In the genomic region with DNA sequence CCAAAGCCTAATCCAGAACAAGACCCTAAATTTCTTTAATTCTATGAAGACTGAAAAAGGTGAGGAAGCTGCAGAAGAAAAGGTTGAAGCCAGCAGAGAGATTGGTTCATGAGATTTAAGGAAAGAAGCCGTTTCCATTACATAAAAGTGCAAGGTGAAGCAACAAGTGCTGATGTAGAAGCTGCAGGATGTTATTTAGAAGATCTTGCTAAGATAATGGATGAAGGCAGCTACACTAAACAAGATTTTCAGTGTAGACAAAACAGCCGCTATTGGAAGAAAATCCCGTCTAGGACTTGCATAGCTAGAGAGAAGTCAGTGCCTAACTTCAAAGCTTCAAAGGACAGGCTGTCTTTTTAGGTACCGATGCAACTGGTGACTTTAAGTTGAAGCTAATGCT, we compare ENCODE assay signal across 23 cellular contexts.
DNase-seq lines count a peak whose midpoint lies in the region; ATAC-seq and TF ChIP-seq lines count a peak whose summit lies in the region.
"Had no signal": no experiment of that assay in that cellular context is flagged by ENCODE, and none has a peak within 500 bp of the region (broad histone marks: within the 10 kb centered on the region; RNA-seq: fewer than 3 reads in every experiment).

No MANE protein-coding gene starts in this region.

- H3K4ac ChIP-seq in mesendoderm (ENCODE audit: low read depth, low read length), result no peak overlapping the region

- no peak overlapping the region for H3K4me3 ChIP-seq in CD8-positive, alpha-beta memory T cell (ENCODE audit: low read length)
- no peak overlapping the region for H3K4me3 ChIP-seq in mesendoderm (ENCODE audit: low read length)
- H3K4me3 ChIP-seq: GM23338 had no signal

- H2BK5ac ChIP-seq in mesendoderm (ENCODE audit: low read length), result no peak overlapping the region

- no peak overlapping the region for H3K23ac ChIP-seq in mesendoderm (ENCODE audit: low read length)

- H3K9me3 ChIP-seq in CD8-positive, alpha-beta memory T cell (ENCODE audit: low read length), result no peaks in the 10 kb centered on the region

- no peak for ATAC-seq in GM18505 (IDR thresholded peaks at IDR 0.05; ENCODE audit: unreplicated experiment)
- ATAC-seq: GM23338, HCT116, PC-3 had no signal

- no peak overlapping the region for H4K8ac ChIP-seq in mesendoderm (ENCODE audit: low read depth, low read length)

- H3K79me2 ChIP-seq in mesendoderm (ENCODE audit: control insufficient read depth, insufficient read depth, low read length), result no peaks in the 10 kb centered on the region

- H3K36me3 Mint-ChIP-seq in activated naive CD4-positive, alpha-beta T cell treated with anti-CD3 and anti-CD28 coated beads, Interleukin-2, amount 50 U/mL, for 24 hours, result peaks cover 21% of the 10 kb centered on the region
- H3K36me3 Mint-ChIP-seq in CD8-positive, alpha-beta memory T cell, result peaks cover 13 to 49% (median 15%) of the 10 kb centered on the region in 3 donors
- peaks cover 16% of the 10 kb centered on the region for H3K36me3 Mint-ChIP-seq in activated CD4-positive, alpha-beta memory T cell treated with anti-CD3 and anti-CD28 coated beads for 36 hours

- no peak overlapping the region for H2BK15ac ChIP-seq in mesendoderm (replicated peaks; ENCODE audit: low read depth)

- no peak overlapping the region for H3K27ac ChIP-seq in CD8-positive, alpha-beta memory T cell (ENCODE audit: low read depth, low read length)
- H3K27ac ChIP-seq in mesendoderm (ENCODE audit: low read depth, low read length), result no peak overlapping the region
- H3K27ac ChIP-seq: C4-2B, RWPE1 had no signal

- no peaks in the 10 kb centered on the region for H3K36me3 ChIP-seq in CD8-positive, alpha-beta memory T cell (ENCODE audit: insufficient read depth, low read length)
- H3K36me3 ChIP-seq in mesendoderm (ENCODE audit: control insufficient read depth, insufficient read depth, low read length), result no peaks in the 10 kb centered on the region

- no peak for TF ChIP-seq POLR2A in GM18505 (IDR thresholded peaks at IDR 0.05; ENCODE audit: borderline replicate concordance, extremely low read depth, insufficient read depth, insufficient read length)

- H3K27me3 Mint-ChIP-seq in activated naive CD4-positive, alpha-beta T cell treated with anti-CD3 and anti-CD28 coated beads, Interleukin-2, amount 50 U/mL, for 24 hours, result no peaks in the 10 kb centered on the region
- H3K27me3 Mint-ChIP-seq in CD8-positive, alpha-beta memory T cell, result no peaks in the 10 kb centered on the region
- H3K27me3 Mint-ChIP-seq in activated CD4-positive, alpha-beta memory T cell treated with anti-CD3 and anti-CD28 coated beads for 36 hours, result no peaks in the 10 kb centered on the region
- H3K27me3 Mint-ChIP-seq: IgD-negative memory B cell had no signal

- DNase-seq in activated naive CD4-positive, alpha-beta T cell treated with Interleukin-2 at 50 U/mL for 16 hours, result no peak
- DNase-seq in CD8-positive, alpha-beta memory T cell, result peak in 1 of 5 donors; percentile 6
- DNase-seq in activated CD4-positive, alpha-beta memory T cell treated with anti-CD3 and anti-CD28 coated beads for 36 hours, result no peak
- DNase-seq in mesendoderm, result no peak
- DNase-seq in NCI-H69 (lab: John Stamatoyannopoulos, UW), result no peak
- no peak for DNase-seq in G401 (ENCODE audit: low spot score)
- DNase-seq: Calu3, DMS53, EL, Karpas-422, NCI-H1417 treated with DMSO at 0.1 percent for 48 hours, NCI-H187 treated with DMSO at 0.1 percent for 48 hours, NCI-H2227 treated with DMSO at 0.1 percent for 48 hours, NCI-H510A treated with DMSO at 0.1 percent for 48 hours, PC-3, SIG-M5 had no signal

- in situ Hi-C loops in G401 (cut with HindIII; ENCODE audit: low sequenced_read_pairs), result no loop called here

- peak overlapping the region; percentile 51 for H3K18ac ChIP-seq in mesendoderm (ENCODE audit: low read length)

- peaks cover 9% of the 10 kb centered on the region for H3K9me3 Mint-ChIP-seq in activated naive CD4-positive, alpha-beta T cell treated with anti-CD3 and anti-CD28 coated beads, Interleukin-2, amount 50 U/mL, for 24 hours
- H3K9me3 Mint-ChIP-seq in CD8-positive, alpha-beta memory T cell, result peaks cover 0 to 3% (median 0%) of the 10 kb centered on the region in 5 donors
- no peaks in the 10 kb centered on the region for H3K9me3 Mint-ChIP-seq in activated CD4-positive, alpha-beta memory T cell treated with anti-CD3 and anti-CD28 coated beads for 36 hours

- H2BK120ac ChIP-seq in mesendoderm (ENCODE audit: low read depth, low read length), result no peak overlapping the region

- H4K5ac ChIP-seq in mesendoderm (ENCODE audit: low read length), result no peak overlapping the region

- no peaks in the 10 kb centered on the region for H3K79me1 ChIP-seq in mesendoderm (ENCODE audit: low read length)

- peaks cover 64% of the 10 kb centered on the region for H3K4me1 Mint-ChIP-seq in activated naive CD4-positive, alpha-beta T cell treated with anti-CD3 and anti-CD28 coated beads, Interleukin-2, amount 50 U/mL, for 24 hours
- peaks cover 34 to 54% (median 46%) of the 10 kb centered on the region in 3 donors for H3K4me1 Mint-ChIP-seq in CD8-positive, alpha-beta memory T cell
- H3K4me1 Mint-ChIP-seq in activated CD4-positive, alpha-beta memory T cell treated with anti-CD3 and anti-CD28 coated beads for 36 hours (ENCODE audit: low read depth), result peaks cover 29% of the 10 kb centered on the region
- H3K4me1 Mint-ChIP-seq: IgD-negative memory B cell had no signal

- no CpG with 5 or more reads among the region's 4 CpGs for WGBS in mesendoderm (ENCODE audit: extremely low coverage, insufficient coverage, low lambda C conversion rate)

- H3K9ac ChIP-seq in mesendoderm (ENCODE audit: low read length), result no peak overlapping the region

- H3K27ac Mint-ChIP-seq in activated naive CD4-positive, alpha-beta T cell treated with anti-CD3 and anti-CD28 coated beads, Interleukin-2, amount 50 U/mL, for 24 hours, result peak overlapping the region; percentile 30
- H3K27ac Mint-ChIP-seq in CD8-positive, alpha-beta memory T cell, result peak overlapping the region in 7 of 8 donors; percentile 4 to 90 (median 50)
- peak overlapping the region; percentile 36 for H3K27ac Mint-ChIP-seq in activated CD4-positive, alpha-beta memory T cell treated with anti-CD3 and anti-CD28 coated beads for 36 hours
- H3K27ac Mint-ChIP-seq: GM23338, IgD-negative memory B cell had no signal

- H3K56ac ChIP-seq in mesendoderm (ENCODE audit: low read length), result no peak overlapping the region

- H3K4me2 ChIP-seq in mesendoderm (ENCODE audit: low read length), result no peak overlapping the region
- H3K4me2 ChIP-seq: GM23338 had no signal

- POLR2A ChIA-PET in CD8-positive, alpha-beta memory T cell (lab: Charles Lee), result no interaction called here
- POLR2A ChIA-PET in activated CD4-positive, alpha-beta memory T cell treated with anti-CD3 and anti-CD28 coated beads for 36 hours (lab: Charles Lee), result no interaction called here

- peak overlapping the region; percentile 13 for H3K4me3 Mint-ChIP-seq in activated naive CD4-positive, alpha-beta T cell treated with anti-CD3 and anti-CD28 coated beads, Interleukin-2, amount 50 U/mL, for 24 hours
- H3K4me3 Mint-ChIP-seq in CD8-positive, alpha-beta memory T cell, result peak overlapping the region in 2 of 7 donors; percentile 13 to 18
- no peak overlapping the region for H3K4me3 Mint-ChIP-seq in activated CD4-positive, alpha-beta memory T cell treated with anti-CD3 and anti-CD28 coated beads for 36 hours
- H3K4me3 Mint-ChIP-seq: GM23338, IgD-negative memory B cell had no signal

- CTCF ChIA-PET in CD8-positive, alpha-beta memory T cell (lab: Charles Lee), result interaction anchor here (1.4 kb wide), 1 partner anchor 62 kb away, joined by 4 read pairs; no protein-coding TSS in a partner anchor
- CTCF ChIA-PET in activated CD4-positive, alpha-beta memory T cell treated with anti-CD3 and anti-CD28 coated beads for 36 hours (lab: Charles Lee), result interaction anchor here (0.7 to 2.6 kb wide), 4 partner anchors 48 to 252 kb away, joined by 3 to 7 read pairs (median 3); no protein-coding TSS in a partner anchor

- H3K4me1 ChIP-seq in CD8-positive, alpha-beta memory T cell (ENCODE audit: insufficient read depth, low read length), result peaks cover 17% of the 10 kb centered on the region
- no peaks in the 10 kb centered on the region for H3K4me1 ChIP-seq in mesendoderm (ENCODE audit: control insufficient read depth, low read depth, low read length)

- intact Hi-C loops in activated CD4-positive, alpha-beta memory T cell treated with anti-CD3 and anti-CD28 coated beads for 36 hours (cut with micrococcal nuclease), result no loop called here

- no peak overlapping the region for H2AK5ac ChIP-seq in mesendoderm (ENCODE audit: low read length)

- H3K27me3 ChIP-seq in CD8-positive, alpha-beta memory T cell (ENCODE audit: insufficient read depth, low read length, poor library complexity, severe bottlenecking), result no peaks in the 10 kb centered on the region
- H3K27me3 ChIP-seq in mesendoderm (ENCODE audit: insufficient read depth, low read length, poor library complexity), result no peaks in the 10 kb centered on the region
